In the genomic region with DNA sequence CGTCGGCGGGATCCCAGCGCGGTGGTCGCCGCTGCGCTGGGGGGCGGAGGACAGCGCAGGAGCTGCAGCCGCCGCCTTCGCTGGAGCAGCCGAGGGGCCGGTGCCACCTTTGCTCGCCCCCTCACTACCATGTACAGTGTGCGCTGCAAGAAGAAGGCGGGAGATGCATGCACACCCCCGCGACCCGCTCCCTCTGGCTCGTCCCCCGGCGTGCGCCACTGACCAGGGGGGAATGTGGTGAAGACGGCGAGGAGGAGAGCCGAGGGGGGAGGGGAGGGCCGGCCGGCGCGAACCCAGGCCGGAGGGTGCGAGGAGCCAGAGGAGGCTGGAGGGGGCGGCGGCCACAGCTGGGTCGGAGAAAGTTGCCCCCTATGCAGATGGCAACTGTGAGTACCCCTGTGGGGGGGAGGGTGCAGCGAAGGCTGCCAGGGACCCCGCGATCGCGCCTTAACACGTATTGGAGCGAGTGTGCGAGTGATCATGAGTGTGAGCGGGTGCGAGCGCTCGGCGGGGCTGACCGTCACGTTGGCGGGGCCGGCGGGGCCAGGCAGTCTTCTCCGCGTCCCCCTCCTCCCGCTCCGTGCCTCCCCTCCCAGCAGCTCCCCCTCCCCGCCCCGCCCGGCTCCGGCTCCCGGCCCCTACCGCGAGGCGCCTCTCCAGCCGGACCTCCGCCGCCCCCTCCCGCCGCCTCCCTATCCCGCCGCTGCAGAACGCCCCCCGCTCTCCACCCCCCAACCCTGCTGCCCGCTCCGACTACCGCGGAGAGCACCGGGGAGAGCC, we compare ENCODE assay signal across 8 cellular contexts. TPM values are rescaled to one million over a fixed set of nuclear protein-coding genes. Genes with fewer than 3 reads are reported as not detected.
DNase-seq lines count a peak whose midpoint lies in the region; ATAC-seq and TF ChIP-seq lines count a peak whose summit lies in the region.

No MANE protein-coding gene starts in this region.

- H3K79me2 ChIP-seq in hepatocyte = no peaks in the 10 kb centered on the region

- no peak overlapping the region for H3K27ac ChIP-seq in hepatocyte

- H3K36me3 ChIP-seq in hepatocyte (replicated peaks; ENCODE audit: insufficient read depth, low read depth) = no peaks in the 10 kb centered on the region

- WGBS in hepatocyte (ENCODE audit: low lambda C conversion rate, missing lambda C conversion rate) = 1% methylated on average over 32 of the region's 81 CpGs

- no peaks in the 10 kb centered on the region for H3K9me2 ChIP-seq in hepatocyte (replicated peaks; ENCODE audit: insufficient read depth)

- H3K4me3 ChIP-seq in hepatocyte = peak overlapping the region; percentile 62
- peak overlapping the region; percentile 78 for H3K4me3 ChIP-seq in skeletal muscle cell (ENCODE audit: low read depth, low read length)

- no peak overlapping the region for H3K27ac Mint-ChIP-seq in activated T-cell treated with anti-CD3 and anti-CD28 coated beads, Interleukin-2, amount 50 U/mL, for 24 hours

- no peaks in the 10 kb centered on the region for H3K36me3 Mint-ChIP-seq in activated T-cell treated with anti-CD3 and anti-CD28 coated beads, Interleukin-2, amount 50 U/mL, for 24 hours (ENCODE audit: low read depth)
- H3K36me3 Mint-ChIP-seq in activated T-cell treated with anti-CD3 and anti-CD28 coated beads, Interleukin-2, amount 50 U/mL, for 4 hours (ENCODE audit: insufficient read depth) = no peaks in the 10 kb centered on the region

- H3K9me3 Mint-ChIP-seq in activated T-cell treated with anti-CD3 and anti-CD28 coated beads, Interleukin-2, amount 50 U/mL, for 24 hours = peaks cover 4% of the 10 kb centered on the region
- H3K9me3 Mint-ChIP-seq in activated T-cell treated with anti-CD3 and anti-CD28 coated beads, Interleukin-2, amount 50 U/mL, for 4 hours = peaks cover 4% of the 10 kb centered on the region

- H3K27me3 ChIP-seq in hepatocyte = peaks cover 50% of the 10 kb centered on the region

- H2AFZ ChIP-seq in hepatocyte = peak overlapping the region; percentile 92

- H3K4me1 ChIP-seq in hepatocyte (ENCODE audit: insufficient read depth) = peaks cover under 1% of the 10 kb centered on the region

- peak; percentile 11 to 15 for ATAC-seq in activated T-cell treated with anti-CD3 and anti-CD28 coated beads, Interleukin-2, amount 50 U/mL, for 4 hours
- no peak for ATAC-seq in GM18870 (IDR thresholded peaks at IDR 0.05; ENCODE audit: unreplicated experiment)
- no peak for ATAC-seq in HG02970 (IDR thresholded peaks at IDR 0.05; ENCODE audit: low FRiP score, unreplicated experiment)
- ATAC-seq in GM21526 (IDR thresholded peaks at IDR 0.05; ENCODE audit: low FRiP score, unreplicated experiment) = no peak

- DNase-seq in activated T-cell treated with anti-CD3 and anti-CD28 coated beads, Interleukin-2, amount 50 U/mL, for 24 hours = no peak
- no peak for DNase-seq in activated T-cell treated with anti-CD3 and anti-CD28 coated beads, Interleukin-2, amount 50 U/mL, for 48 hours
- DNase-seq in activated T-cell treated with anti-CD3 and anti-CD28 coated beads, Interleukin-2, amount 50 U/mL, for 4 hours = no peak
- DNase-seq in hepatocyte (ENCODE audit: low spot score) (peak; percentile 11), skeletal muscle cell (ENCODE audit: low read depth) (no peak)

- TF ChIP-seq CTCF in hepatocyte (IDR thresholded peaks at IDR 0.05; ENCODE audit: poor library complexity) = no peak

- H3K27me3 Mint-ChIP-seq in activated T-cell treated with anti-CD3 and anti-CD28 coated beads, Interleukin-2, amount 50 U/mL, for 24 hours = peaks cover 64% of the 10 kb centered on the region
- peaks cover 52% of the 10 kb centered on the region for H3K27me3 Mint-ChIP-seq in activated T-cell treated with anti-CD3 and anti-CD28 coated beads, Interleukin-2, amount 50 U/mL, for 4 hours (ENCODE audit: low read depth)

- peak overlapping the region; percentile 76 for H3K4me3 Mint-ChIP-seq in activated T-cell treated with anti-CD3 and anti-CD28 coated beads, Interleukin-2, amount 50 U/mL, for 24 hours
- H3K4me3 Mint-ChIP-seq in activated T-cell treated with anti-CD3 and anti-CD28 coated beads, Interleukin-2, amount 50 U/mL, for 4 hours = peak overlapping the region; percentile 69

- peaks cover 34% of the 10 kb centered on the region for H3K4me1 Mint-ChIP-seq in activated T-cell treated with anti-CD3 and anti-CD28 coated beads, Interleukin-2, amount 50 U/mL, for 24 hours (ENCODE audit: low read depth)
- peaks cover 15% of the 10 kb centered on the region for H3K4me1 Mint-ChIP-seq in activated T-cell treated with anti-CD3 and anti-CD28 coated beads, Interleukin-2, amount 50 U/mL, for 4 hours (ENCODE audit: low read depth)

- H3K4me2 ChIP-seq in hepatocyte = peak overlapping the region; percentile 98

- H3K9me3 ChIP-seq in hepatocyte (ENCODE audit: low read depth) = no peaks in the 10 kb centered on the region

- H4K20me1 ChIP-seq in hepatocyte (ENCODE audit: insufficient read depth, poor library complexity, severe bottlenecking) = no peaks in the 10 kb centered on the region

RNA-seq across cellular contexts. Expression of a gene that starts 0.8 kb away (rescaled TPM):
- total RNA-seq in activated T-cell treated with anti-CD3 and anti-CD28 coated beads, Interleukin-2, amount 50 U/mL, for 4 hours = under 1 TPM in 2 of 3 donors, not detected in 1; 0.03 TPM
- 0.08 and 0.27 TPM in 2 replicates for total RNA-seq in hepatocyte
- 0.12 and 0.22 TPM in 2 replicates for polyA plus RNA-seq in hepatocyte

Comparison
In these comparisons a context has a peak if more than half of its experiments do, and no peak if none do; other contexts are left out.
1. ATAC-seq: peak in activated T-cell treated with anti-CD3 and anti-CD28 coated beads, Interleukin-2, amount 50 U/mL, for 4 hours (2 of 2); none in GM18870 (single experiment), HG02970 (single experiment) and GM21526 (single experiment).